In genomic region chr3:179348325-179349013, GRCh38 we compare ENCODE assay signal across 8 cellular contexts. TPM values are rescaled to one million over a fixed set of nuclear protein-coding genes. Genes with fewer than 3 reads are reported as not detected.
DNase-seq lines count a peak whose midpoint lies in the region; ATAC-seq and TF ChIP-seq lines count a peak whose summit lies in the region.

No MANE protein-coding gene starts in this region.

- H3K9ac ChIP-seq in iPS-15b (ENCODE audit: low read depth, low read length) = peak overlapping the region; percentile 65

- no peak overlapping the region for H3K27ac ChIP-seq in CD4-positive, alpha-beta T cell (ENCODE audit: low read depth, low read length)
- peak overlapping the region in 4 of 5 donors; percentile 88 to 92 (median 90) for H3K27ac ChIP-seq in stomach

- peaks cover 3% of the 10 kb centered on the region for H3K4me1 ChIP-seq in iPS-15b (ENCODE audit: control insufficient read depth, insufficient read depth, low read length)
- H3K4me1 ChIP-seq in stomach = peaks cover 14 to 39% (median 19%) of the 10 kb centered on the region in 4 donors

- CTCF ChIA-PET in CD4-positive, alpha-beta T cell (lab: Charles Lee) = interaction anchor here (0.7 to 1.8 kb wide), 2 partner anchors 26 to 333 kb away, joined by 3 to 4 read pairs; no protein-coding TSS in a partner anchor
- CTCF ChIA-PET in WTC11 (lab: Charles Lee) = interaction anchor here (1.5 kb wide), 1 partner anchor 23 kb away, joined by 3 read pairs; no protein-coding TSS in a partner anchor

- no peak for TF ChIP-seq POLR2A in stomach (IDR thresholded peaks at IDR 0.05)

- no peak for TF ChIP-seq EP300 in stomach (IDR thresholded peaks at IDR 0.05)

- intact Hi-C loops in CD4-positive, alpha-beta T cell (cut with DNase I, micrococcal nuclease) = loop anchor here in 1 of 2 experiments (5.0 kb wide), 2 partner anchors 214 to 254 kb away; partner anchors contain the start of genes ACTL6A, MRPL47 and NDUFB5
- intact Hi-C loops in stomach (cut with DNase I; ENCODE audit: low total_unique reads) = no loop called here

- H3K36me3 Mint-ChIP-seq in CD4-positive, alpha-beta T cell (ENCODE audit: low read depth) = peaks cover 42% of the 10 kb centered on the region
- H3K36me3 Mint-ChIP-seq in WTC11 = peaks cover 17% of the 10 kb centered on the region

- no peak for ATAC-seq in CD4-positive, alpha-beta T cell (ENCODE audit: poor library complexity)
- ATAC-seq in GM19351 (IDR thresholded peaks at IDR 0.05; ENCODE audit: unreplicated experiment) (peak; percentile 57), HG03439 (IDR thresholded peaks at IDR 0.05; ENCODE audit: unreplicated experiment) (peak; percentile 60), WTC11 (no peak)

- no peaks in the 10 kb centered on the region for H3K9me3 ChIP-seq in CD4-positive, alpha-beta T cell (ENCODE audit: control insufficient read depth, low read length)
- no peaks in the 10 kb centered on the region for H3K9me3 ChIP-seq in iPS-15b (ENCODE audit: control insufficient read depth, insufficient read depth, low read length)
- no peaks in the 10 kb centered on the region for H3K9me3 ChIP-seq in stomach

- POLR2A ChIA-PET in CD4-positive, alpha-beta T cell (lab: Charles Lee) = interaction anchor here (1.3 to 4.7 kb wide), 4 partner anchors 26 to 305 kb away, joined by 3 to 51 read pairs (median 17); partner anchors contain the start of genes ACTL6A, PIK3CA and ZNF639
- POLR2A ChIA-PET in WTC11 (lab: Charles Lee) = interaction anchor here (1.2 kb wide), 1 partner anchor 25 kb away, joined by 3 read pairs; no protein-coding TSS in a partner anchor

- H3K4me3 Mint-ChIP-seq in CD4-positive, alpha-beta T cell = peak overlapping the region; percentile 99
- peak overlapping the region; percentile 99 for H3K4me3 Mint-ChIP-seq in WTC11

- peaks cover 11% of the 10 kb centered on the region for H3K36me3 ChIP-seq in iPS-15b (ENCODE audit: control insufficient read depth, insufficient read depth, low read length)
- peaks cover 24 to 41% (median 30%) of the 10 kb centered on the region in 4 donors for H3K36me3 ChIP-seq in stomach

- peak overlapping the region; percentile 90 for H3K27ac Mint-ChIP-seq in CD4-positive, alpha-beta T cell
- H3K27ac Mint-ChIP-seq in WTC11 = peak overlapping the region; percentile 55; the same call in 1 of the 2 replicates

- no peak for TF ChIP-seq CTCF in CD4-positive, alpha-beta T cell (IDR thresholded peaks at IDR 0.05)
- TF ChIP-seq CTCF in WTC11 (IDR thresholded peaks at IDR 0.05) (no peak), stomach (IDR thresholded peaks at IDR 0.05) (no peak)

- no peaks in the 10 kb centered on the region for H3K27me3 ChIP-seq in CD4-positive, alpha-beta T cell (ENCODE audit: control insufficient read depth, insufficient read depth, low read length)
- H3K27me3 ChIP-seq in iPS-15b (ENCODE audit: control insufficient read depth, insufficient read depth, low read length) = no peaks in the 10 kb centered on the region
- H3K27me3 ChIP-seq in stomach = no peaks in the 10 kb centered on the region

- no peaks in the 10 kb centered on the region for H3K27me3 Mint-ChIP-seq in CD4-positive, alpha-beta T cell
- no peaks in the 10 kb centered on the region for H3K27me3 Mint-ChIP-seq in WTC11 (ENCODE audit: low read depth)

- no peaks in the 10 kb centered on the region for H3K9me3 Mint-ChIP-seq in CD4-positive, alpha-beta T cell
- H3K9me3 Mint-ChIP-seq in WTC11 = 0 out of 2 replicates have a peak, but pooled peaks cover 3% of the 10 kb centered on the region

- peaks cover 30% of the 10 kb centered on the region for H3K4me1 Mint-ChIP-seq in CD4-positive, alpha-beta T cell (ENCODE audit: low read depth)
- peaks cover 8% of the 10 kb centered on the region for H3K4me1 Mint-ChIP-seq in WTC11

- no peak for DNase-seq in CD4-positive, alpha-beta T cell
- DNase-seq in WTC11 (ENCODE audit: low spot score) (no peak), stomach (no peak), inferior parietal cortex (ENCODE audit: extremely low spot score) (no peak)
- no peak for DNase-seq in activated CD4-positive, CD25-positive, alpha-beta regulatory T cell (lab: John Stamatoyannopoulos, UW)

- 15 to 25% (median 18%) methylated on average over 5 of the region's 5 CpGs for WGBS in stomach, 5 donors

- H3K4me3 ChIP-seq in iPS-15b (ENCODE audit: low read depth, low read length) (peak overlapping the region; percentile 74), stomach (peak overlapping the region; percentile 82 to 97 (median 92))

TF ChIP-seq in WTC11, 78 proteins besides CTCF, POLR2A, EP300 and RAD21:
- TF ChIP-seq GRHL2 (CRISPR knock-in tag; IDR thresholded peaks at IDR 0.05; ENCODE audit: insufficient replicate concordance, severe bottlenecking) = no peak
- no peak for TF ChIP-seq ZNF317 (CRISPR knock-in tag; IDR thresholded peaks at IDR 0.05; ENCODE audit: borderline replicate concordance, low read depth)
- no peak for TF ChIP-seq TCF7 (CRISPR knock-in tag; IDR thresholded peaks at IDR 0.05; ENCODE audit: low read depth)
- TF ChIP-seq, protein P1, sequence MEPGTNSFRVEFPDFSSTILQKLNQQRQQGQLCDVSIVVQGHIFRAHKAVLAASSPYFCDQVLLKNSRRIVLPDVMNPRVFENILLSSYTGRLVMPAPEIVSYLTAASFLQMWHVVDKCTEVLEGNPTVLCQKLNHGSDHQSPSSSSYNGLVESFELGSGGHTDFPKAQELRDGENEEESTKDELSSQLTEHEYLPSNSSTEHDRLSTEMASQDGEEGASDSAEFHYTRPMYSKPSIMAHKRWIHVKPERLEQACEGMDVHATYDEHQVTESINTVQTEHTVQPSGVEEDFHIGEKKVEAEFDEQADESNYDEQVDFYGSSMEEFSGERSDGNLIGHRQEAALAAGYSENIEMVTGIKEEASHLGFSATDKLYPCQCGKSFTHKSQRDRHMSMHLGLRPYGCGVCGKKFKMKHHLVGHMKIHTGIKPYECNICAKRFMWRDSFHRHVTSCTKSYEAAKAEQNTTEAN (CRISPR knock-in tag; IDR thresholded peaks at IDR 0.05) = no peak
- no peak for TF ChIP-seq ZNF138 (CRISPR knock-in tag; conservative IDR thresholded peaks at IDR 0.05)
- no peak for TF ChIP-seq PRRX2 (CRISPR knock-in tag; IDR thresholded peaks at IDR 0.05)
- no peak; the same call in 1 of the 2 replicates for TF ChIP-seq RORB (CRISPR knock-in tag; IDR thresholded peaks at IDR 0.05)
- TF ChIP-seq KAT7 (CRISPR knock-in tag; IDR thresholded peaks at IDR 0.05; ENCODE audit: borderline replicate concordance) = no peak
- TF ChIP-seq ZNF219 (CRISPR knock-in tag; IDR thresholded peaks at IDR 0.05; ENCODE audit: borderline replicate concordance) = no peak

RNA-seq across cellular contexts. Expression of gene MFN1, which starts 1.0 kb away (rescaled TPM):
- 10 to 100 TPM; 20.7 to 26.1 TPM for total RNA-seq in CD4-positive, alpha-beta T cell
- total RNA-seq in WTC11 (2021) (40.7 to 46.6 TPM (median 42.7 TPM) in 3 replicates), stomach (100 to 1,000 TPM in 1 of 5 donors, 10 to 100 TPM in 4; 15.8 to 124 (median 37.7) TPM)
- 10 to 100 TPM in 2 of 3 donors, 1 to 10 TPM in 1; 9.7 to 14.7 (median 12.7) TPM for polyA plus RNA-seq in stomach

RNA-seq across cellular contexts. Expression of gene ZNF639, which starts 25.6 kb away (rescaled TPM):
- total RNA-seq in CD4-positive, alpha-beta T cell = 10 to 100 TPM; 88.1 to 90.8 TPM
- total RNA-seq in WTC11 (2021) (32.3 to 34.8 TPM (median 33.4 TPM) in 3 replicates), stomach (10 to 100 TPM; 18.0 to 66.1 (median 37.3) TPM)
- 10 to 100 TPM; 15.7 to 29.2 (median 17.1) TPM for polyA plus RNA-seq in stomach

Comparison
In these comparisons a context has a peak if more than half of its experiments do, and no peak if none do; other contexts are left out.
1. ATAC-seq: peak in GM19351 (single experiment) and HG03439 (single experiment); none in CD4-positive, alpha-beta T cell (single experiment) and WTC11 (single experiment).